In genomic region chr15:77497942-77498361, GRCh38 we compare ENCODE assay signal across 12 cellular contexts.
DNase-seq lines count a peak whose midpoint lies in the region; ATAC-seq lines count a peak whose summit lies in the region.
"Had no signal": no experiment of that assay in that cellular context is flagged by ENCODE, and none has a peak within 500 bp of the region (broad histone marks: within the 10 kb centered on the region; RNA-seq: fewer than 3 reads in every experiment).

No MANE protein-coding gene starts in this region.

- H3K79me1 ChIP-seq in trophoblast cell (ENCODE audit: low read length), result peaks cover 14% of the 10 kb centered on the region

- POLR2A ChIA-PET in CD8-positive, alpha-beta memory T cell (lab: Charles Lee), result interaction anchor here (0.6 to 0.7 kb wide), 2 partner anchors 484 to 517 kb away, joined by 3 read pairs; no protein-coding TSS in a partner anchor

- no peak overlapping the region for H4K12ac ChIP-seq in trophoblast cell (ENCODE audit: low read depth, low read length)

- H3K27ac ChIP-seq in trophoblast cell (ENCODE audit: low read depth, low read length), result peak overlapping the region; percentile 59
- H3K27ac ChIP-seq in CD8-positive, alpha-beta memory T cell (ENCODE audit: low read depth, low read length), result no peak overlapping the region

- WGBS in trophoblast cell (ENCODE audit: extremely low coverage, insufficient coverage, insufficient read length), result no CpG with 5 or more reads among the region's 6 CpGs

- no peak overlapping the region for H3K4ac ChIP-seq in trophoblast cell (ENCODE audit: low read depth, low read length)

- H3K9me3 ChIP-seq in trophoblast cell (ENCODE audit: insufficient read depth, low read depth, low read length), result no peaks in the 10 kb centered on the region
- H3K9me3 ChIP-seq in CD8-positive, alpha-beta memory T cell (ENCODE audit: low read length), result no peaks in the 10 kb centered on the region
- H3K9me3 ChIP-seq: SJSA1 had no signal

- no peak overlapping the region for H2BK12ac ChIP-seq in trophoblast cell (ENCODE audit: low read length)

- no peak overlapping the region for H2BK5ac ChIP-seq in trophoblast cell (ENCODE audit: low read depth, low read length, poor library complexity)

- H3K4me1 Mint-ChIP-seq in CD8-positive, alpha-beta memory T cell, result peaks cover 11 to 17% (median 12%) of the 10 kb centered on the region in 3 donors
- H3K4me1 Mint-ChIP-seq in stimulated activated effector memory CD8-positive, alpha-beta T cell treated with anti-CD3 and anti-CD28 coated beads, Interleukin-12 subunit alpha, Interleukin-12 subunit beta, amount 100 ng/mL, for 72 hours, result peaks cover 8% of the 10 kb centered on the region

- no peak overlapping the region for H3K4me3 Mint-ChIP-seq in CD8-positive, alpha-beta memory T cell
- no peak overlapping the region for H3K4me3 Mint-ChIP-seq in stimulated activated effector memory CD8-positive, alpha-beta T cell treated with anti-CD3 and anti-CD28 coated beads, Interleukin-12 subunit alpha, Interleukin-12 subunit beta, amount 100 ng/mL, for 72 hours
- H3K4me3 Mint-ChIP-seq: B cell, immature natural killer cell had no signal

- no peak overlapping the region for H2AFZ ChIP-seq in trophoblast cell (ENCODE audit: insufficient read depth, low read length, poor library complexity)

- no peak overlapping the region for H3K18ac ChIP-seq in trophoblast cell (ENCODE audit: low read length)

- intact Hi-C loops in left ventricle myocardium superior (cut with micrococcal nuclease), result loop anchor here (5.0 kb wide), 1 partner anchor 311 kb away; no protein-coding TSS in a partner anchor

- no peak overlapping the region for H4K8ac ChIP-seq in trophoblast cell (ENCODE audit: low read depth, low read length)

- no peak overlapping the region for H4K91ac ChIP-seq in trophoblast cell (ENCODE audit: low read depth, low read length)

- peaks cover 4 to 13% (median 4%) of the 10 kb centered on the region in 3 donors for H3K36me3 Mint-ChIP-seq in CD8-positive, alpha-beta memory T cell
- H3K36me3 Mint-ChIP-seq in stimulated activated effector memory CD8-positive, alpha-beta T cell treated with anti-CD3 and anti-CD28 coated beads, Interleukin-12 subunit alpha, Interleukin-12 subunit beta, amount 100 ng/mL, for 72 hours, result peaks cover 4% of the 10 kb centered on the region

- H3K14ac ChIP-seq in trophoblast cell (ENCODE audit: low read length), result no peak overlapping the region

- H3K27me3 Mint-ChIP-seq in CD8-positive, alpha-beta memory T cell, result no peaks in the 10 kb centered on the region
- H3K27me3 Mint-ChIP-seq: B cell had no signal

- ATAC-seq in left ventricle myocardium superior (peak; percentile 71), HG03039 (IDR thresholded peaks at IDR 0.05; ENCODE audit: unreplicated experiment) (no peak)
- no peak for ATAC-seq in stimulated activated effector memory CD8-positive, alpha-beta T cell treated with anti-CD3 and anti-CD28 coated beads, Interleukin-12 subunit alpha, Interleukin-12 subunit beta, amount 100 ng/mL, for 72 hours

- no peak overlapping the region for H3K4me3 ChIP-seq in trophoblast cell (ENCODE audit: low read depth, low read length)
- no peak overlapping the region for H3K4me3 ChIP-seq in CD8-positive, alpha-beta memory T cell (ENCODE audit: low read length)
- H3K4me3 ChIP-seq: SJSA1 had no signal

- no peak overlapping the region for H2BK120ac ChIP-seq in trophoblast cell (ENCODE audit: insufficient read depth, low read length, poor library complexity)

- no peaks in the 10 kb centered on the region for H3K27me3 ChIP-seq in trophoblast cell (ENCODE audit: insufficient read depth, low read length)
- H3K27me3 ChIP-seq in CD8-positive, alpha-beta memory T cell (ENCODE audit: insufficient read depth, low read length, poor library complexity, severe bottlenecking), result no peaks in the 10 kb centered on the region
- H3K27me3 ChIP-seq: SJSA1 had no signal

- H3K9me3 Mint-ChIP-seq in CD8-positive, alpha-beta memory T cell, result no peaks in the 10 kb centered on the region
- no peaks in the 10 kb centered on the region for H3K9me3 Mint-ChIP-seq in stimulated activated effector memory CD8-positive, alpha-beta T cell treated with anti-CD3 and anti-CD28 coated beads, Interleukin-12 subunit alpha, Interleukin-12 subunit beta, amount 100 ng/mL, for 72 hours

- no peak overlapping the region for H3K4me2 ChIP-seq in trophoblast cell (ENCODE audit: low read length)

- peaks cover 3% of the 10 kb centered on the region for H3K79me2 ChIP-seq in trophoblast cell (ENCODE audit: control insufficient read depth, insufficient read depth, low read length, poor library complexity)

- CTCF ChIA-PET in CD8-positive, alpha-beta memory T cell (lab: Charles Lee), result interaction anchor here (0.7 to 5.1 kb wide), 7 partner anchors 45 to 524 kb away, joined by 3 to 43 read pairs (median 17); no protein-coding TSS in a partner anchor

- H2AK5ac ChIP-seq in trophoblast cell (ENCODE audit: low read length), result no peak overlapping the region

- DNase-seq in C1 segment of cervical spinal cord (lab: John Stamatoyannopoulos, UW) (peak in 10 of 14 donors; percentile 19 to 70 (median 52)), amygdala (lab: John Stamatoyannopoulos, UW) (peak in 30 of 56 donors; percentile 21 to 81 (median 56)), left ventricle myocardium superior (peak; percentile 57), trophoblast cell (peak in 1 of 2 donors; percentile 23), NCI-H2081 treated with DMSO at 0.1 percent for 48 hours (lab: John Stamatoyannopoulos, UW) (no peak)
- DNase-seq in CD8-positive, alpha-beta memory T cell, result no peak
- no peak for DNase-seq in stimulated activated effector memory CD8-positive, alpha-beta T cell treated with anti-CD3 and anti-CD28 coated beads, Interleukin-12 subunit alpha, Interleukin-12 subunit beta, amount 100 ng/mL, for 72 hours (ENCODE audit: low spot score in 2 of 2)
- DNase-seq: immature natural killer cell; stimulated activated CD4-positive, alpha-beta T cell treated with anti-CD3 and anti-CD28 coated beads, Interleukin-4, amount 100 ng/mL, for 4 hours had no signal

- no peak overlapping the region for H3K9ac ChIP-seq in trophoblast cell (ENCODE audit: low read length)

- peaks cover 30 to 35% of the 10 kb centered on the region in 2 experiments for H3K4me1 ChIP-seq in trophoblast cell (ENCODE audit: control insufficient read depth in 1 of 2, insufficient read depth in 2 of 2, low read length in 2 of 2)
- H3K4me1 ChIP-seq in CD8-positive, alpha-beta memory T cell (ENCODE audit: insufficient read depth, low read length), result peaks cover 14% of the 10 kb centered on the region

- H3K36me3 ChIP-seq in trophoblast cell (ENCODE audit: control insufficient read depth in 1 of 2, insufficient read depth in 2 of 2, low read length in 2 of 2), result no peaks in the 10 kb centered on the region
- H3K36me3 ChIP-seq in CD8-positive, alpha-beta memory T cell (ENCODE audit: insufficient read depth, low read length), result no peaks in the 10 kb centered on the region
- H3K36me3 ChIP-seq: SJSA1 had no signal

- H3K27ac Mint-ChIP-seq in CD8-positive, alpha-beta memory T cell, result peak overlapping the region in 1 of 8 donors; percentile 15
- no peak overlapping the region for H3K27ac Mint-ChIP-seq in stimulated activated effector memory CD8-positive, alpha-beta T cell treated with anti-CD3 and anti-CD28 coated beads, Interleukin-12 subunit alpha, Interleukin-12 subunit beta, amount 100 ng/mL, for 72 hours
- H3K27ac Mint-ChIP-seq: B cell, immature natural killer cell had no signal

- H3K23ac ChIP-seq in trophoblast cell (ENCODE audit: low read length), result no peak overlapping the region

Comparison
In these comparisons a context has a peak if more than half of its experiments do, and no peak if none do; other contexts are left out.
1. DNase-seq: peak in C1 segment of cervical spinal cord (10 of 14), amygdala (30 of 56) and left ventricle myocardium superior (single experiment); none in NCI-H2081 treated with DMSO at 0.1 percent for 48 hours (single experiment), CD8-positive, alpha-beta memory T cell (0 of 5) and stimulated activated effector memory CD8-positive, alpha-beta T cell treated with anti-CD3 and anti-CD28 coated beads, Interleukin-12 subunit alpha, Interleukin-12 subunit beta, amount 100 ng/mL, for 72 hours (0 of 2).